Comparison of ENCODE assay signal across 9 cellular contexts in genomic region chr6:50850223-50850751, GRCh38. TPM values are rescaled to one million over a fixed set of nuclear protein-coding genes. Genes with fewer than 3 reads are reported as not detected.
A peak's percentile ranks its signal among the peaks of the same experiment; 100 is the strongest.
DNase-seq lines count a peak whose midpoint lies in the region; ATAC-seq and TF ChIP-seq lines count a peak whose summit lies in the region.
"Had no signal": no experiment of that assay in that cellular context is flagged by ENCODE, and none has a peak within 500 bp of the region (broad histone marks: within the 10 kb centered on the region; RNA-seq: fewer than 3 reads in every experiment).

No MANE protein-coding gene starts in this region.

- H3K27me3 Mint-ChIP-seq in endothelial cell (ENCODE audit: unreplicated experiment) (peaks cover 27% of the 10 kb centered on the region), nephron (ENCODE audit: low read depth) (peaks cover 99% of the 10 kb centered on the region)

- H3K4me3 Mint-ChIP-seq in endothelial cell (ENCODE audit: unreplicated experiment) (peak overlapping the region; percentile 88), nephron (peak overlapping the region; percentile 73 to 79 (median 77))
- H3K4me3 Mint-ChIP-seq: activated CD4-positive, alpha-beta memory T cell treated with anti-CD3 and anti-CD28 coated beads for 36 hours had no signal

- DNase-seq in COLO829 (ENCODE audit: low spot score): peak; percentile 22
- DNase-seq in NCI-H1930 (lab: John Stamatoyannopoulos, UW): peak; percentile 48 to 58
- peak; percentile 61 for DNase-seq in endothelial cell (ENCODE audit: low spot score)
- DNase-seq: activated CD4-positive, alpha-beta memory T cell treated with anti-CD3 and anti-CD28 coated beads for 36 hours had no signal

- peaks cover 26% of the 10 kb centered on the region for H3K4me1 Mint-ChIP-seq in endothelial cell (ENCODE audit: unreplicated experiment)
- peaks cover 17% of the 10 kb centered on the region for H3K4me1 Mint-ChIP-seq in nephron

- H3K36me3 Mint-ChIP-seq in endothelial cell (ENCODE audit: low read depth, unreplicated experiment) (no peaks in the 10 kb centered on the region), nephron (ENCODE audit: low read depth) (no peaks in the 10 kb centered on the region)

- no peak for ATAC-seq in GM18519 (IDR thresholded peaks at IDR 0.05; ENCODE audit: low FRiP score, unreplicated experiment)
- no peak for ATAC-seq in GM19035 (IDR thresholded peaks at IDR 0.05; ENCODE audit: unreplicated experiment)
- no peak for ATAC-seq in HG03571 (IDR thresholded peaks at IDR 0.05; ENCODE audit: unreplicated experiment)
- ATAC-seq in HG03039 (IDR thresholded peaks at IDR 0.05; ENCODE audit: unreplicated experiment): no peak

- no peak overlapping the region for H3K27ac Mint-ChIP-seq in endothelial cell (ENCODE audit: unreplicated experiment)
- H3K27ac Mint-ChIP-seq in nephron: peak overlapping the region in 1 of 3 experiments; percentile 91
- H3K27ac Mint-ChIP-seq: activated CD4-positive, alpha-beta memory T cell treated with anti-CD3 and anti-CD28 coated beads for 36 hours had no signal

- TF ChIP-seq CTCF in endothelial cell (IDR thresholded peaks at IDR 0.05; ENCODE audit: unreplicated experiment) (no peak), nephron (IDR thresholded peaks at IDR 0.05; ENCODE audit: unreplicated experiment in 3 of 3) (no peak)

- H3K9me3 Mint-ChIP-seq in endothelial cell (ENCODE audit: unreplicated experiment) (no peaks in the 10 kb centered on the region), nephron (no peaks in the 10 kb centered on the region)
- H3K9me3 Mint-ChIP-seq: activated CD4-positive, alpha-beta memory T cell treated with anti-CD3 and anti-CD28 coated beads for 36 hours had no signal

RNA-seq across cellular contexts. Expression of gene TFAP2B, which starts 31.6 kb away (rescaled TPM):
- not detected for total RNA-seq in endothelial cell (ENCODE audit: unreplicated experiment)
- total RNA-seq: activated CD4-positive, alpha-beta memory T cell treated with anti-CD3 and anti-CD28 coated beads for 36 hours had no signal
